8 cellular contexts compared by ENCODE assay signal in genomic region chr2:218218409-218219185, GRCh38. TPM values are rescaled to one million over a fixed set of nuclear protein-coding genes. Genes with fewer than 3 reads are reported as not detected.
DNase-seq lines count a peak whose midpoint lies in the region; ATAC-seq, FAIRE-seq and TF ChIP-seq lines count a peak whose summit lies in the region.

No MANE protein-coding gene starts in this region.

- intact Hi-C loops in right lobe of liver (cut with DNase I) (no loop called here), transverse colon (cut with DNase I; ENCODE audit: low total_unique reads) (no loop called here)

- peak; percentile 51 for ATAC-seq in GM21529 (IDR thresholded peaks at IDR 0.05; ENCODE audit: unreplicated experiment)
- ATAC-seq in right lobe of liver, result no peak

- in situ Hi-C loops in transverse colon (cut with MboI; ENCODE audit: low pct_ligation_motif_present in 1 of 4, low pct_unique_long_range_greater_than_20kb in 1 of 4, low sequenced_read_pairs in 3 of 4), result no loop called here

- no peaks in the 10 kb centered on the region for H3K27me3 ChIP-seq in right lobe of liver
- H3K27me3 ChIP-seq in transverse colon, result no peaks in the 10 kb centered on the region

- H3K27ac ChIP-seq in right lobe of liver (peak overlapping the region; percentile 72 to 92 (median 91)), transverse colon (peak overlapping the region; percentile 94 to 100 (median 98))

- peak; percentile 47 for FAIRE-seq in GM12891 (lab: Jason Lieb, UNC)

- no peak for TF ChIP-seq CTCF in right lobe of liver (IDR thresholded peaks at IDR 0.05)
- TF ChIP-seq CTCF in transverse colon (IDR thresholded peaks at IDR 0.05), result no peak

- H3K36me3 ChIP-seq in right lobe of liver, result peaks cover 0 to 5% (median 0%) of the 10 kb centered on the region in 4 donors
- no peaks in the 10 kb centered on the region for H3K36me3 ChIP-seq in transverse colon

- DNase-seq in GM12891 (ENCODE audit: insufficient read length, low spot score), result no peak
- peak; percentile 47 for DNase-seq in KG1 (lab: John Stamatoyannopoulos, UW)
- no peak for DNase-seq in activated naive CD8-positive, alpha-beta T cell treated with anti-CD3 and anti-CD28 coated beads for 36 hours
- no peak for DNase-seq in right lobe of liver
- DNase-seq in transverse colon, result no peak
- no peak for DNase-seq in AG08396 (ENCODE audit: low spot score)
- DNase-seq in DMS53 (lab: John Stamatoyannopoulos, UW), result no peak

- peaks cover 59% of the 10 kb centered on the region for H3K36me3 Mint-ChIP-seq in activated naive CD8-positive, alpha-beta T cell treated with anti-CD3 and anti-CD28 coated beads for 36 hours

- H3K4me1 ChIP-seq in right lobe of liver, result peaks cover 0 to 33% (median 7%) of the 10 kb centered on the region in 4 donors
- peaks cover 19 to 64% (median 52%) of the 10 kb centered on the region in 4 donors for H3K4me1 ChIP-seq in transverse colon

- no peaks in the 10 kb centered on the region for H3K27me3 Mint-ChIP-seq in activated naive CD8-positive, alpha-beta T cell treated with anti-CD3 and anti-CD28 coated beads for 36 hours

- TF ChIP-seq EP300 in transverse colon (IDR thresholded peaks at IDR 0.05; ENCODE audit: low read depth), result no peak

- WGBS in right lobe of liver (ENCODE audit: insufficient coverage, low coverage, low lambda C conversion rate, missing lambda C conversion rate), result 33% methylated on average over 3 of the region's 3 CpGs
- WGBS in transverse colon (ENCODE audit: low coverage in 1 of 2), 2 donors, result 20 to 38% methylated on average over 2 to 3 of the region's 3 CpGs

- peak overlapping the region; percentile 83 to 91 (median 84) for H3K4me3 ChIP-seq in right lobe of liver
- H3K4me3 ChIP-seq in transverse colon, result peak overlapping the region; percentile 74 to 100 (median 94)

- TF ChIP-seq POLR2A in GM12891 (IDR thresholded peaks at IDR 0.05; ENCODE audit: low read depth, low read length) (peak; percentile 57), right lobe of liver (IDR thresholded peaks at IDR 0.05) (no peak), transverse colon (IDR thresholded peaks at IDR 0.05) (no peak)

- H3K4me3 Mint-ChIP-seq in activated naive CD8-positive, alpha-beta T cell treated with anti-CD3 and anti-CD28 coated beads for 36 hours, result peak overlapping the region; percentile 86

- H3K9me3 Mint-ChIP-seq in activated naive CD8-positive, alpha-beta T cell treated with anti-CD3 and anti-CD28 coated beads for 36 hours, result no peaks in the 10 kb centered on the region

- H3K27ac Mint-ChIP-seq in activated naive CD8-positive, alpha-beta T cell treated with anti-CD3 and anti-CD28 coated beads for 36 hours, result peak overlapping the region; percentile 96

- H3K9me3 ChIP-seq in right lobe of liver, result no peaks in the 10 kb centered on the region
- no peaks in the 10 kb centered on the region for H3K9me3 ChIP-seq in transverse colon

- peaks cover 53% of the 10 kb centered on the region for H3K4me1 Mint-ChIP-seq in activated naive CD8-positive, alpha-beta T cell treated with anti-CD3 and anti-CD28 coated beads for 36 hours

TF ChIP-seq in GM12891, 5 proteins besides CTCF, POLR2A, EP300 and RAD21:
- TF ChIP-seq POLR2AphosphoS5 (IDR thresholded peaks at IDR 0.05; ENCODE audit: low read depth, low read length) (peak; percentile 32; the same call in 1 of the 2 replicates), TAF1 (IDR thresholded peaks at IDR 0.05; ENCODE audit: low read depth, low read length) (no peak), POU2F2 (IDR thresholded peaks at IDR 0.05; ENCODE audit: low read depth, low read length) (peak; percentile 95; the same call in 1 of the 2 replicates), PAX5 (IDR thresholded peaks at IDR 0.05; ENCODE audit: insufficient read depth, low read length, severe bottlenecking) (no peak), SPI1 (IDR thresholded peaks at IDR 0.05; ENCODE audit: low read depth, low read length) (no peak)

RNA-seq across cellular contexts. Expression of gene ARPC2, which starts 1.6 kb away (rescaled TPM):
- 389 TPM for polyA plus RNA-seq in GM12891 (2012; ENCODE audit: low read depth, missing spikeins)
- total RNA-seq in activated naive CD8-positive, alpha-beta T cell treated with anti-CD3 and anti-CD28 coated beads for 36 hours, result 100 to 1,000 TPM; 562 to 566 TPM
- total RNA-seq in right lobe of liver, result 100 to 1,000 TPM in 1 of 6 experiments, 10 to 100 TPM in 5; 54.9 to 110 (median 78.1) TPM
- total RNA-seq in transverse colon, result 100 to 1,000 TPM in 3 of 4 donors, 10 to 100 TPM in 1; 65.5 to 343 (median 275) TPM

RNA-seq across cellular contexts. Expression of gene GPBAR1, which starts 42.2 kb away (rescaled TPM):
- 0.22 TPM for polyA plus RNA-seq in GM12891 (2012; ENCODE audit: low read depth, missing spikeins)
- under 1 TPM; 0.24 to 0.58 TPM for total RNA-seq in activated naive CD8-positive, alpha-beta T cell treated with anti-CD3 and anti-CD28 coated beads for 36 hours
- total RNA-seq in right lobe of liver (1 to 10 TPM in 2 of 6 experiments, under 1 TPM in 4; 0.56 to 3.2 (median 0.94) TPM), transverse colon (1 to 10 TPM in 2 of 4 donors, not detected in 2; 2.5 to 3.0 TPM)

RNA-seq across cellular contexts. Expression of gene AAMP, which starts 51.3 kb away (rescaled TPM):
- polyA plus RNA-seq in GM12891 (2012; ENCODE audit: low read depth, missing spikeins), result 59.1 TPM
- total RNA-seq in activated naive CD8-positive, alpha-beta T cell treated with anti-CD3 and anti-CD28 coated beads for 36 hours, result 10 to 100 TPM; 94.6 to 97.7 TPM
- total RNA-seq in right lobe of liver (10 to 100 TPM; 40.0 to 99.5 (median 45.2) TPM), transverse colon (100 to 1,000 TPM in 3 of 4 donors, 10 to 100 TPM in 1; 96.9 to 466 (median 174) TPM)

RNA-seq across cellular contexts. Expression of gene PNKD, which starts 51.7 kb away (rescaled TPM):
- 42.6 TPM for polyA plus RNA-seq in GM12891 (2012; ENCODE audit: low read depth, missing spikeins)
- 10 to 100 TPM; 23.6 to 25.1 TPM for total RNA-seq in activated naive CD8-positive, alpha-beta T cell treated with anti-CD3 and anti-CD28 coated beads for 36 hours
- total RNA-seq in right lobe of liver (100 to 1,000 TPM in 4 of 6 experiments, 10 to 100 TPM in 2; 78.5 to 137 (median 115) TPM), transverse colon (100 to 1,000 TPM in 2 of 4 donors, 10 to 100 TPM in 2; 14.3 to 111 (median 100) TPM)

RNA-seq across cellular contexts. Expression of gene CXCR1, which starts 51.8 kb away (rescaled TPM):
- not detected for polyA plus RNA-seq in GM12891 (2012; ENCODE audit: low read depth, missing spikeins)
- not detected for total RNA-seq in activated naive CD8-positive, alpha-beta T cell treated with anti-CD3 and anti-CD28 coated beads for 36 hours
- total RNA-seq in right lobe of liver, result 1 to 10 TPM in 2 of 6 experiments, under 1 TPM in 4; 0.40 to 1.6 (median 0.74) TPM
- under 1 TPM in 1 of 4 donors, not detected in 3; 0.14 TPM for total RNA-seq in transverse colon
